Comparison of ENCODE assay signal across 20 cellular contexts in the genomic region with DNA sequence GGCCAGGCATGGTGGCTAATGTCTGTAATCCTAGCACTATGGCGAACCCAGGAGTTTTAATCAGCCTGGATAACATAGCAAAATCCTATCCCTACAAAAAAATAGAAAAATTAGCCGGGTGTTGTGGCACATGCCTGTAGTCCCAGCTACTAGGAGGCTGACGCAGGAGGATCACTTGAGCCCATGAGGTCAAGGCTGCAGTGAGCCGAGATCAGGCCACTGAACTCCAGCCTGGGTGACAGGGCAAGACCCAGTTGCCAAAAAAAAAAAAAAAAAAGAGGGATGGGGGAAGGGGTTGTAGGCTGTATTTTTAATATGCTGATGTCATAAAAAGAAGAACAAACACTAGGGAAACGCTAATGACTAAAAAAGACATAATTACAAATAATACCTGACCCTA.
"Had no signal": no experiment of that assay in that cellular context is flagged by ENCODE, and none has a peak within 500 bp of the region (broad histone marks: within the 10 kb centered on the region; RNA-seq: fewer than 3 reads in every experiment).

No MANE protein-coding gene starts in this region.

- H3K9me3 ChIP-seq: sigmoid colon, suprapubic skin, thyroid gland, upper lobe of left lung, uterus had no signal

- H2AFZ ChIP-seq: hepatocyte had no signal

- H3K27me3 ChIP-seq: foreskin keratinocyte, hepatocyte, sigmoid colon, suprapubic skin, thyroid gland, upper lobe of left lung, uterus had no signal

- H3K36me3 ChIP-seq: uterus had no signal

- ATAC-seq: foreskin keratinocyte; left colon; stimulated activated naive CD8-positive, alpha-beta T cell treated with anti-CD3 and anti-CD28 coated beads, Interleukin-15, Interleukin-2, amounts not matched to agents 100 U/mL and 50 U/mL, for 24 hours had no signal

- H3K4me3 Mint-ChIP-seq: endodermal cell, neural crest cell had no signal

- H3K4me2 ChIP-seq: hepatocyte had no signal

- H3K9me3 Mint-ChIP-seq: endodermal cell, neural crest cell had no signal

- H3K4me3 ChIP-seq: coronary artery, hepatocyte, sigmoid colon, skin epidermis, suprapubic skin, thyroid gland, upper lobe of left lung, uterus had no signal

- H3K4me1 Mint-ChIP-seq: endodermal cell, neural crest cell had no signal

- H3K27ac ChIP-seq: coronary artery, foreskin keratinocyte, hepatocyte, sigmoid colon, skin epidermis, suprapubic skin, thyroid gland, upper lobe of left lung, uterus had no signal

- H3K27ac Mint-ChIP-seq: endodermal cell had no signal

- DNase-seq: effector CD4-positive, alpha-beta T cell; endodermal cell; erythroblast; foreskin keratinocyte; head of caudate nucleus; kidney; left colon; mammary epithelial cell; posterior cingulate gyrus; sigmoid colon; stimulated activated CD4-positive, alpha-beta T cell treated with anti-CD3 and anti-CD28 coated beads, Interleukin-12 subunit alpha, Interleukin-12 subunit beta, amount 100 ng/mL, for 4 hours; stimulated activated naive CD8-positive, alpha-beta T cell treated with anti-CD3 and anti-CD28 coated beads, Interleukin-15, Interleukin-2, amounts not matched to agents 100 U/mL and 50 U/mL, for 24 hours; thyroid gland; upper lobe of left lung; uterus had no signal

- H3K4me1 ChIP-seq: foreskin keratinocyte had no signal
